Comparison of ENCODE assay signal across 9 cellular contexts in the genomic region with DNA sequence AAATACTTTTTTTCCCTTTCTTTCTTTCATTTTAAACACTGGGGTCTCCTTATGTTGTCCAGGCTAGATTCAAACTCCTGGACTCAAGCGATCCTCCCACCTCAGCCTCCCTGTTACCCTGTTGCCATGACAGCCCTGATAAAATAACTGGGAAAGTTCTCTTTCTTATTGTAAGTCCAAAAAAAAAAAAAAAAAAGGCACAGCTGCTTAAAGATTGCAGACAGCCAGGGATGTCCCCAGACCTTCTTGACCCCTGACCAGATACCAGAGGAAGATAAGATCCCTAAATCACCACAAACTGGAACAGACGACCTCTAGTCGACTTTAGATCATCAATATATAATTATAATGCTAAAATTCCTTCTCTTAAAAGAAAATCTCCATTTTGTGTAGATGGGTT. TPM values are rescaled to one million over a fixed set of nuclear protein-coding genes. Genes with fewer than 3 reads are reported as not detected.
A peak's percentile ranks its signal among the peaks of the same experiment; 100 is the strongest.
DNase-seq lines count a peak whose midpoint lies in the region; ATAC-seq and TF ChIP-seq lines count a peak whose summit lies in the region.
"Had no signal": no experiment of that assay in that cellular context is flagged by ENCODE, and none has a peak within 500 bp of the region (broad histone marks: within the 10 kb centered on the region; RNA-seq: fewer than 3 reads in every experiment).

No MANE protein-coding gene starts in this region.

- H3K9ac ChIP-seq in KMS-11: no peak overlapping the region
- H3K9ac ChIP-seq in adipocyte (ENCODE audit: low read length): peak overlapping the region; percentile 86

- H3K79me2 ChIP-seq in KMS-11 (ENCODE audit: insufficient read depth, low read depth): no peaks in the 10 kb centered on the region

- no peaks in the 10 kb centered on the region for H3K9me3 ChIP-seq in CD8-positive, alpha-beta T cell (ENCODE audit: low read length)
- no peaks in the 10 kb centered on the region for H3K9me3 ChIP-seq in adipocyte (ENCODE audit: control insufficient read depth, low read length)

- H3K36me3 ChIP-seq in CD8-positive, alpha-beta T cell (ENCODE audit: insufficient read depth, low read length): peaks cover 2% of the 10 kb centered on the region
- H3K36me3 ChIP-seq in KMS-11 (ENCODE audit: insufficient read depth) (no peaks in the 10 kb centered on the region), adipocyte (ENCODE audit: control insufficient read depth, insufficient read depth, low read length, severe bottlenecking) (peaks cover 4% of the 10 kb centered on the region)

- intact Hi-C loops in CD8-positive, alpha-beta T cell (cut with DNase I, micrococcal nuclease): loop anchor here (1.0 kb wide), 6 partner anchors 13 to 137 kb away; a partner anchor contains a TSS
- intact Hi-C loops in natural killer cell (cut with micrococcal nuclease) (no loop called here), posterior cingulate gyrus (cut with DNase I) (no loop called here)

- POLR2A ChIA-PET in CD8-positive, alpha-beta T cell (lab: Charles Lee): interaction anchor here (1.0 to 1.3 kb wide), 4 partner anchors 13 to 863 kb away, joined by 3 to 6 read pairs (median 4); a partner anchor contains a TSS

- no peaks in the 10 kb centered on the region for H4K20me1 ChIP-seq in KMS-11 (ENCODE audit: insufficient read depth)

- TF ChIP-seq CTCF in CD8-positive, alpha-beta T cell (IDR thresholded peaks at IDR 0.05): no peak
- TF ChIP-seq CTCF in KMS-11 (conservative IDR thresholded peaks at IDR 0.05; ENCODE audit: low read depth, low read length): no peak
- TF ChIP-seq CTCF in natural killer cell (IDR thresholded peaks at IDR 0.05): no peak

- no peak for ATAC-seq in CD8-positive, alpha-beta T cell
- ATAC-seq in natural killer cell (no peak), HG03520 (IDR thresholded peaks at IDR 0.05; ENCODE audit: unreplicated experiment) (no peak), HG02588 (IDR thresholded peaks at IDR 0.05; ENCODE audit: unreplicated experiment) (no peak)

- CTCF ChIA-PET in CD8-positive, alpha-beta T cell (lab: Charles Lee): interaction anchor here (1.2 to 3.3 kb wide), 8 partner anchors 8 to 126 kb away, joined by 3 to 14 read pairs (median 4); a partner anchor contains a TSS

- peak overlapping the region; percentile 63; the same call in 1 of the 2 replicates for H2AFZ ChIP-seq in KMS-11 (ENCODE audit: low read depth)

- H3K27me3 Mint-ChIP-seq in CD8-positive, alpha-beta T cell (ENCODE audit: low read depth): no peaks in the 10 kb centered on the region
- H3K27me3 Mint-ChIP-seq in natural killer cell (ENCODE audit: low read depth in 2 of 2): no peaks in the 10 kb centered on the region

- peak overlapping the region; percentile 89 for H3K4me3 Mint-ChIP-seq in CD8-positive, alpha-beta T cell
- H3K4me3 Mint-ChIP-seq in natural killer cell: peak overlapping the region; percentile 97

- peak overlapping the region; percentile 65 for H3K4me2 ChIP-seq in KMS-11

- no peak overlapping the region for H3K27ac Mint-ChIP-seq in CD8-positive, alpha-beta T cell
- peak overlapping the region; percentile 91 to 95 for H3K27ac Mint-ChIP-seq in natural killer cell

- H3K4me1 ChIP-seq in CD8-positive, alpha-beta T cell (ENCODE audit: insufficient read depth, low read length): peaks cover 15% of the 10 kb centered on the region
- H3K4me1 ChIP-seq in KMS-11 (ENCODE audit: low read depth, poor library complexity, severe bottlenecking) (peaks cover 19% of the 10 kb centered on the region), adipocyte (ENCODE audit: control insufficient read depth, insufficient read depth, low read length) (peaks cover 18% of the 10 kb centered on the region)

- DNase-seq in CD8-positive, alpha-beta T cell: no peak
- DNase-seq in adipocyte (ENCODE audit: low read depth) (no peak), natural killer cell (no peak), posterior cingulate gyrus (no peak)
- no peak for DNase-seq in stimulated activated naive CD4-positive, alpha-beta T cell treated with Interleukin-2 at 50 U/mL for 16 hours (lab: John Stamatoyannopoulos, UW)

- no peak overlapping the region for H3K27ac ChIP-seq in CD8-positive, alpha-beta T cell (ENCODE audit: low read depth, low read length)
- no peak overlapping the region for H3K27ac ChIP-seq in KMS-11

- peaks cover 37% of the 10 kb centered on the region for H3K36me3 Mint-ChIP-seq in CD8-positive, alpha-beta T cell
- H3K36me3 Mint-ChIP-seq in natural killer cell: no peaks in the 10 kb centered on the region

- no peaks in the 10 kb centered on the region for H3K27me3 ChIP-seq in CD8-positive, alpha-beta T cell (ENCODE audit: insufficient read depth, low read length)
- H3K27me3 ChIP-seq in KMS-11 (ENCODE audit: insufficient read depth, low read depth) (no peaks in the 10 kb centered on the region), adipocyte (replicated peaks; ENCODE audit: control insufficient read depth, insufficient read depth, low read length) (no peaks in the 10 kb centered on the region)

- peaks cover 15% of the 10 kb centered on the region for H3K4me1 Mint-ChIP-seq in CD8-positive, alpha-beta T cell (ENCODE audit: low read depth)
- H3K4me1 Mint-ChIP-seq in natural killer cell: peaks cover 8 to 17% of the 10 kb centered on the region in 2 donors

- H3K4me3 ChIP-seq in CD8-positive, alpha-beta T cell (ENCODE audit: low read depth, low read length): no peak overlapping the region
- H3K4me3 ChIP-seq in KMS-11 (IDR thresholded peaks at IDR 0.05; ENCODE audit: insufficient read depth, low read depth, low read length) (no peak overlapping the region), adipocyte (ENCODE audit: low read length) (peak overlapping the region; percentile 82)

- no peaks in the 10 kb centered on the region for H3K9me3 Mint-ChIP-seq in CD8-positive, alpha-beta T cell
- H3K9me3 Mint-ChIP-seq in natural killer cell: no peaks in the 10 kb centered on the region

RNA-seq across cellular contexts. Expression of a gene that starts 1.1 kb away (rescaled TPM):
- total RNA-seq in CD8-positive, alpha-beta T cell: 10 to 100 TPM in 1 of 2 experiments, 1 to 10 TPM in 1; 9.1 to 10.4 TPM
- total RNA-seq in natural killer cell: 10 to 100 TPM; 28.4 to 30.1 (median 29.4) TPM

RNA-seq across cellular contexts. Expression of a gene that starts 13.3 kb away (rescaled TPM):
- total RNA-seq in CD8-positive, alpha-beta T cell: 10 to 100 TPM; 25.1 to 29.7 TPM
- total RNA-seq in natural killer cell: 100 to 1,000 TPM in 2 of 3 donors, 10 to 100 TPM in 1; 84.8 to 106 (median 100) TPM

RNA-seq across cellular contexts. Expression of a gene that starts 24.7 kb away (rescaled TPM):
- total RNA-seq in CD8-positive, alpha-beta T cell: under 1 TPM; 0.79 to 0.89 TPM
- 1 to 10 TPM in 2 of 3 donors, not detected in 1; 2.7 TPM for total RNA-seq in natural killer cell
- total RNA-seq: RPMI7951 had no signal

RNA-seq across cellular contexts. Expression of a gene that starts 29.8 kb away (rescaled TPM):
- not detected for total RNA-seq in CD8-positive, alpha-beta T cell
- not detected for total RNA-seq in natural killer cell
- total RNA-seq: RPMI7951 had no signal

RNA-seq across cellular contexts. Expression of a gene that starts 41.6 kb away (rescaled TPM):
- not detected for total RNA-seq in CD8-positive, alpha-beta T cell
- under 1 TPM in 2 of 3 donors, not detected in 1; 0.33 to 0.53 TPM for total RNA-seq in natural killer cell
- total RNA-seq: RPMI7951 had no signal

Comparison
In these comparisons a context has a peak if more than half of its experiments do, and no peak if none do; other contexts are left out.
1. intact Hi-C loops: an anchor here in CD8-positive, alpha-beta T cell (1.0 kb wide); none called in natural killer cell and posterior cingulate gyrus.